8 cellular contexts compared by ENCODE assay signal in the genomic region with DNA sequence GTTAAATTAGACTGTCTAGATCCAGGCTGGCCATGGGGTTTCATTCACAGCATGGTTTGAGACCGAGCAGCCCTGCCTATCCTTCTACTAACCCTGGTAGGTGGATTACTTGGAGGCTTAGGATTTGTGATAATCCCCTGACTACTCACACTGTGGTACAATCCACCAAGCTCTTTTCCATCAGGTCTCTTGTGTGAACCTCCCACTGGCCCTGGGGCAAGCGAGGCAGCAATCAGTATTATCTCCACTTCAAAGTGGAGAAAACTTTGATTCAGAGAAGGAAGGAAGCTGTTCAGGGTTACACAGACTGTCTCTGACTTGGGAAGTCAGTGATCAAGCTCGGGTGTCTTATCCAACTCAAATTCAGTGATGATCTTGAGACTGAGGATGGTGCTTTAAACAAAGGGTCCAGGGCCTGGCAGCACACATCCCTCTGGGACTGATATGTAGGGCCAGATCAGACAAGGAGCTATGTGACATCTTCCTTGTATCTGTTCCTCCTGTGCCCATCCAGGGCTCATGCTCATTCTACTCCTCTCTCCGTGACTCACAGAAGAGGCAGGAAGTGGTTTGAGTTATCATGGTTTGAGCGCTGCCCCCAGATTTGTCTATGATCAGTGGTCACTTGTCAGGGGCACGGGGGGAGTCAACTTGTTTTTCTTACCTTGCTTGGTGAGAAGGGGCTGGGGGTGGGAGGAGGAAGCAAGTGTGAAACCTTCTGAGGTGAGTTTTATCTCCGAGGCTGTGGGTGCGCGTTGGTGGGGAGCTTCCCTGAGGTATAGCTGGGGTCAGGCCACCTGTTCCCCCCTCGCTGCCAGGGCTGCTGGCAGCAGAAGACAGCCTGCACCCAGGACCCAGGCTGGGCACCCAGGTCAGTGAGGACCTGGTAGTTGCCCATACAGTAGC. TPM values are rescaled to one million over a fixed set of nuclear protein-coding genes. Genes with fewer than 3 reads are reported as not detected.
DNase-seq lines count a peak whose midpoint lies in the region; ATAC-seq lines count a peak whose summit lies in the region.

No MANE protein-coding gene starts in this region.

- DNase-seq in activated CD4-positive, alpha-beta T cell treated with anti-CD3 and anti-CD28 coated beads for 24 hours (ENCODE audit: low read depth in 2 of 2): peak; percentile 53 to 65
- peak; percentile 48 for DNase-seq in effector CD4-positive, alpha-beta T cell
- DNase-seq in stimulated activated CD8-positive, alpha-beta memory T cell treated with anti-CD3 and anti-CD28 coated beads, Interleukin-15, amount 100 ng/mL, for 24 hours (ENCODE audit: low read depth): peak; percentile 31
- DNase-seq in mesenteric fat pad (ENCODE audit: low spot score) (no peak), pons (ENCODE audit: low spot score) (no peak)

- peak; percentile 44 for ATAC-seq in GM19328 (IDR thresholded peaks at IDR 0.05; ENCODE audit: unreplicated experiment)
- ATAC-seq in HG03439 (IDR thresholded peaks at IDR 0.05; ENCODE audit: unreplicated experiment): peak; percentile 51
- ATAC-seq in HG02840 (IDR thresholded peaks at IDR 0.05; ENCODE audit: low FRiP score, unreplicated experiment): no peak

RNA-seq across cellular contexts. Expression of a gene that starts 48.6 kb away (rescaled TPM):
- 116 TPM for total RNA-seq in mesenteric fat pad

Comparison
In these comparisons a context has a peak if more than half of its experiments do, and no peak if none do; other contexts are left out.
1. DNase-seq: peak in activated CD4-positive, alpha-beta T cell treated with anti-CD3 and anti-CD28 coated beads for 24 hours (2 of 2), effector CD4-positive, alpha-beta T cell (single experiment) and stimulated activated CD8-positive, alpha-beta memory T cell treated with anti-CD3 and anti-CD28 coated beads, Interleukin-15, amount 100 ng/mL, for 24 hours (single experiment); none in mesenteric fat pad (single experiment) and pons (single experiment).